1 cellular context compared by ENCODE assay signal in the genomic region with DNA sequence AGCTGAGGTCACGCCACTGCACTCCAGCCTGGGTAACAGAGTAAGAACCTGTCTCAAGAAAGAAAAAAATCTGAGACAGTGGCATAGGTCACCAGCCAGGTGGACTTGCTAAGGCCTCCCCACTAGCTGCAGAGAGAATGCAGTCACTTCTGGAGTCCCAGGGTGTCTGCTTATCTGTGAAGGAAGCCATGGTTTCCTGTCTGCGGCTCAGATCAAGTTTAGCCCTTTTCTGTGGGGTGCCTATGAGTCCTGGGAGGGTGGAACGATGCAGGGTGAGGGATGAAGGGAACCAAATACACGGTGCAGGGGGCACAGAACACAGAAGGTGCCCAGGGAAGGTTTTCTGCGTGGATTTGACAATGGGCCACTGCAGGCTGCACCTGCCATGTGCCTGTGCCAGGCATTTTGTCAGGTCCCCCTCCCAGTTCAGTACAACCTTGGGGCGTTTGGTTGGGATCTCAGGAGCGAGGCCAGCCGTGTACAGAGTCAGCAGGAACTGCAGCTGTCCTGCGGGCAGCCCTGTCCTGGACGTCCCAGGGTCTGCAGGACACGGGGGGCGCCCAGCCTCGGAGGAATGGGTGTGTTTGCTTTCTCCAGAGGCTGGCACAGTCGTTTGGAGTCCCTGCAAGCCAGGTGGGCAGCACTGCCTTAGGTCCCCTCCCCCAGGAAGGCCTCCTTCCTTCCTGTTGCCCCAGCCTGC.
A peak's percentile ranks its signal among the peaks of the same experiment; 100 is the strongest.
TF ChIP-seq lines count a peak whose summit lies in the region.

No MANE protein-coding gene starts in this region.

TF ChIP-seq in K562, 482 proteins besides CTCF, POLR2A, EP300 and RAD21:
- TF ChIP-seq, protein P1, sequence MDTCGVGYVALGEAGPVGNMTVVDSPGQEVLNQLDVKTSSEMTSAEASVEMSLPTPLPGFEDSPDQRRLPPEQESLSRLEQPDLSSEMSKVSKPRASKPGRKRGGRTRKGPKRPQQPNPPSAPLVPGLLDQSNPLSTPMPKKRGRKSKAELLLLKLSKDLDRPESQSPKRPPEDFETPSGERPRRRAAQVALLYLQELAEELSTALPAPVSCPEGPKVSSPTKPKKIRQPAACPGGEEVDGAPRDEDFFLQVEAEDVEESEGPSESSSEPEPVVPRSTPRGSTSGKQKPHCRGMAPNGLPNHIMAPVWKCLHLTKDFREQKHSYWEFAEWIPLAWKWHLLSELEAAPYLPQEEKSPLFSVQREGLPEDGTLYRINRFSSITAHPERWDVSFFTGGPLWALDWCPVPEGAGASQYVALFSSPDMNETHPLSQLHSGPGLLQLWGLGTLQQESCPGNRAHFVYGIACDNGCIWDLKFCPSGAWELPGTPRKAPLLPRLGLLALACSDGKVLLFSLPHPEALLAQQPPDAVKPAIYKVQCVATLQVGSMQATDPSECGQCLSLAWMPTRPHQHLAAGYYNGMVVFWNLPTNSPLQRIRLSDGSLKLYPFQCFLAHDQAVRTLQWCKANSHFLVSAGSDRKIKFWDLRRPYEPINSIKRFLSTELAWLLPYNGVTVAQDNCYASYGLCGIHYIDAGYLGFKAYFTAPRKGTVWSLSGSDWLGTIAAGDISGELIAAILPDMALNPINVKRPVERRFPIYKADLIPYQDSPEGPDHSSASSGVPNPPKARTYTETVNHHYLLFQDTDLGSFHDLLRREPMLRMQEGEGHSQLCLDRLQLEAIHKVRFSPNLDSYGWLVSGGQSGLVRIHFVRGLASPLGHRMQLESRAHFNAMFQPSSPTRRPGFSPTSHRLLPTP (IDR thresholded peaks at IDR 0.05; ENCODE audit: borderline replicate concordance, extremely low read depth, insufficient read length), result no peak
- TF ChIP-seq KLF16 (IDR thresholded peaks at IDR 0.05), result no peak
- TF ChIP-seq CBFA2T3 (IDR thresholded peaks at IDR 0.05), result peak; percentile 60
- TF ChIP-seq KLF10 (CRISPR knock-in tag; IDR thresholded peaks at IDR 0.05), result no peak
- no peak for TF ChIP-seq PYGO2 (tag; IDR thresholded peaks at IDR 0.05)
- TF ChIP-seq, protein P2, sequence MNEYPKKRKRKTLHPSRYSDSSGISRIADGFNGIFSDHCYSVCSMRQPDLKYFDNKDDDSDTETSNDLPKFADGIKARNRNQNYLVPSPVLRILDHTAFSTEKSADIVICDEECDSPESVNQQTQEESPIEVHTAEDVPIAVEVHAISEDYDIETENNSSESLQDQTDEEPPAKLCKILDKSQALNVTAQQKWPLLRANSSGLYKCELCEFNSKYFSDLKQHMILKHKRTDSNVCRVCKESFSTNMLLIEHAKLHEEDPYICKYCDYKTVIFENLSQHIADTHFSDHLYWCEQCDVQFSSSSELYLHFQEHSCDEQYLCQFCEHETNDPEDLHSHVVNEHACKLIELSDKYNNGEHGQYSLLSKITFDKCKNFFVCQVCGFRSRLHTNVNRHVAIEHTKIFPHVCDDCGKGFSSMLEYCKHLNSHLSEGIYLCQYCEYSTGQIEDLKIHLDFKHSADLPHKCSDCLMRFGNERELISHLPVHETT (CRISPR knock-in tag; conservative IDR thresholded peaks at IDR 0.05 in 1 of 2, IDR thresholded peaks at IDR 0.05 in 1 of 2), result no peak
- TF ChIP-seq CBFA2T2 (conservative IDR thresholded peaks at IDR 0.05), result 0 out of 2 replicates have a peak, but pooled peaks have one; percentile 11
